8 cellular contexts compared by ENCODE assay signal in genomic region chr7:140003913-140004382, GRCh38. TPM values are rescaled to one million over a fixed set of nuclear protein-coding genes. Genes with fewer than 3 reads are reported as not detected.
DNase-seq lines count a peak whose midpoint lies in the region; ATAC-seq and TF ChIP-seq lines count a peak whose summit lies in the region.

No MANE protein-coding gene starts in this region.

- H3K4me3 ChIP-seq in HEK293 (ENCODE audit: low read depth, low read length) (no peak overlapping the region), SJCRH30 (no peak overlapping the region), dorsolateral prefrontal cortex (no peak overlapping the region)
- H3K4me3 ChIP-seq in naive thymus-derived CD4-positive, alpha-beta T cell (ENCODE audit: low read length) = no peak overlapping the region

- H3K9me3 ChIP-seq in HEK293 (ENCODE audit: control insufficient read depth, insufficient read depth, low read depth, low read length) (no peaks in the 10 kb centered on the region), SJCRH30 (replicated peaks) (no peaks in the 10 kb centered on the region)
- H3K9me3 ChIP-seq in naive thymus-derived CD4-positive, alpha-beta T cell (ENCODE audit: control insufficient read depth in 2 of 3, low read length in 3 of 3) = no peaks in the 10 kb centered on the region

- H3K27ac Mint-ChIP-seq in naive thymus-derived CD4-positive, alpha-beta T cell = peak overlapping the region in 1 of 9 donors; percentile 80

- POLR2A ChIA-PET in HEK293 (lab: Yijun Ruan, JAX) = no interaction called here
- POLR2A ChIA-PET in naive thymus-derived CD4-positive, alpha-beta T cell (lab: Charles Lee) = no interaction called here

- H3K4me3 Mint-ChIP-seq in naive thymus-derived CD4-positive, alpha-beta T cell = no peak overlapping the region

- peaks cover 0 to 6% (median 0%) of the 10 kb centered on the region in 7 donors for H3K4me1 Mint-ChIP-seq in naive thymus-derived CD4-positive, alpha-beta T cell

- no peak overlapping the region for H3K27ac ChIP-seq in HEK293 (ENCODE audit: extremely low read depth, low read depth, low read length)
- H3K27ac ChIP-seq in SJCRH30 = no peak overlapping the region
- peak overlapping the region in 2 of 59 donors; percentile 13 to 21 for H3K27ac ChIP-seq in dorsolateral prefrontal cortex
- H3K27ac ChIP-seq in naive thymus-derived CD4-positive, alpha-beta T cell (ENCODE audit: low read depth, low read length) = no peak overlapping the region

- no peaks in the 10 kb centered on the region for H3K27me3 ChIP-seq in SJCRH30
- H3K27me3 ChIP-seq in dorsolateral prefrontal cortex = no peaks in the 10 kb centered on the region
- H3K27me3 ChIP-seq in naive thymus-derived CD4-positive, alpha-beta T cell (ENCODE audit: control insufficient read depth in 2 of 2, insufficient read depth in 2 of 2, low read length in 2 of 2) = no peaks in the 10 kb centered on the region

- no peaks in the 10 kb centered on the region for H3K27me3 Mint-ChIP-seq in naive thymus-derived CD4-positive, alpha-beta T cell

- no peaks in the 10 kb centered on the region for H3K36me3 Mint-ChIP-seq in naive thymus-derived CD4-positive, alpha-beta T cell

- H3K9me3 Mint-ChIP-seq in naive thymus-derived CD4-positive, alpha-beta T cell = peaks cover 0 to 2% (median 0%) of the 10 kb centered on the region in 11 donors

- DNase-seq in NCI-H146 (lab: John Stamatoyannopoulos, UW) = peak; percentile 18
- no peak for DNase-seq in NCI-H146 treated with DMSO at 0.1 percent for 48 hours (lab: John Stamatoyannopoulos, UW; ENCODE audit: unreplicated experiment)
- DNase-seq in SJCRH30 = peak; percentile 42 to 74
- no peak for DNase-seq in dorsolateral prefrontal cortex
- DNase-seq in naive thymus-derived CD4-positive, alpha-beta T cell = peak in 7 of 9 donors; percentile 17 to 42 (median 33)
- no peak for DNase-seq in activated CD8-positive, alpha-beta memory T cell treated with anti-CD3 and anti-CD28 coated beads, Interleukin-2, amount 50 U/mL, for 4 hours

- ATAC-seq in naive thymus-derived CD4-positive, alpha-beta T cell = peak; percentile 37
- ATAC-seq in GM19397 (IDR thresholded peaks at IDR 0.05; ENCODE audit: unreplicated experiment) = no peak

- H3K36me3 ChIP-seq in HEK293 (ENCODE audit: control insufficient read depth in 2 of 2, insufficient read depth in 1 of 2, low read length in 2 of 2) (no peaks in the 10 kb centered on the region), SJCRH30 (no peaks in the 10 kb centered on the region)
- no peaks in the 10 kb centered on the region for H3K36me3 ChIP-seq in naive thymus-derived CD4-positive, alpha-beta T cell (ENCODE audit: control insufficient read depth in 2 of 3, insufficient read depth in 3 of 3, low read length in 3 of 3)

- intact Hi-C loops in dorsolateral prefrontal cortex (cut with DNase I) = loop anchor here (2.0 to 10.0 kb wide), 7 partner anchors 207 to 507 kb away; partner anchors contain the start of gene HIPK2 (in 1 of the 2)
- intact Hi-C loops in naive thymus-derived CD4-positive, alpha-beta T cell (cut with micrococcal nuclease) = loop anchor here (1.0 to 5.0 kb wide), 5 partner anchors 227 to 572 kb away; partner anchors contain the start of gene HIPK2 (in 1 of the 2)

- 0 out of 2 replicates have a peak, but pooled peaks have one; percentile 17 for TF ChIP-seq CTCF in HEK293 (tag by site-specific recombination; IDR thresholded peaks at IDR 0.05)
- peak in 55 of 56 donors; percentile 8 to 68 (median 42) for TF ChIP-seq CTCF in dorsolateral prefrontal cortex (IDR thresholded peaks at IDR 0.05 in 54 of 56, conservative IDR thresholded peaks at IDR 0.05 in 2 of 56; ENCODE audit: low read depth in 1 of 56, partially characterized antibody in 56 of 56)

- CTCF ChIA-PET in HEK293 (lab: Yijun Ruan, JAX) = interaction anchor here (0.7 to 5.2 kb wide), 9 partner anchors 11 to 386 kb away, joined by 3 to 62 read pairs (median 3); no protein-coding TSS in a partner anchor
- CTCF ChIA-PET in naive thymus-derived CD4-positive, alpha-beta T cell (lab: Charles Lee) = interaction anchor here (1.4 to 6.0 kb wide), 4 partner anchors 357 to 403 kb away, joined by 4 to 35 read pairs (median 20); no protein-coding TSS in a partner anchor

- no peaks in the 10 kb centered on the region for H3K4me1 ChIP-seq in HEK293 (ENCODE audit: control insufficient read depth, insufficient read depth, low read length)
- no peaks in the 10 kb centered on the region for H3K4me1 ChIP-seq in SJCRH30
- no peaks in the 10 kb centered on the region for H3K4me1 ChIP-seq in naive thymus-derived CD4-positive, alpha-beta T cell (ENCODE audit: control insufficient read depth in 2 of 2, insufficient read depth in 2 of 2, low read length in 2 of 2)

TF ChIP-seq in HEK293, 187 proteins besides CTCF, POLR2A, EP300 and RAD21 (continues in another document):
- no peak for TF ChIP-seq ZNF629 (tag by site-specific recombination; IDR thresholded peaks at IDR 0.05)
- TF ChIP-seq ZNF501 (tag by site-specific recombination; IDR thresholded peaks at IDR 0.05) = no peak
- no peak for TF ChIP-seq ZNF274 (IDR thresholded peaks at IDR 0.05; ENCODE audit: low read length)
- TF ChIP-seq ZNF274 (tag by site-specific recombination; IDR thresholded peaks at IDR 0.05; ENCODE audit: borderline replicate concordance) = no peak
- no peak for TF ChIP-seq ZNF776 (tag by site-specific recombination; IDR thresholded peaks at IDR 0.05; ENCODE audit: borderline replicate concordance)
- peak; percentile 80; the same call in 1 of the 2 replicates for TF ChIP-seq ZNF2 (tag by site-specific recombination; IDR thresholded peaks at IDR 0.05)
- TF ChIP-seq INSM2 (tag by site-specific recombination; IDR thresholded peaks at IDR 0.05) = no peak
- TF ChIP-seq ZNF239 (tag by site-specific recombination; IDR thresholded peaks at IDR 0.05) = no peak
- no peak for TF ChIP-seq ZNF792 (tag by site-specific recombination; IDR thresholded peaks at IDR 0.05)
- TF ChIP-seq BCL6B (tag by site-specific recombination; IDR thresholded peaks at IDR 0.05) = no peak
- TF ChIP-seq KLF1 (tag by site-specific recombination; IDR thresholded peaks at IDR 0.05) = no peak
- no peak for TF ChIP-seq EGR2 (tag by site-specific recombination; IDR thresholded peaks at IDR 0.05; ENCODE audit: low read depth)
- 0 out of 2 replicates have a peak, but pooled peaks have one; percentile 36 for TF ChIP-seq PRDM10 (tag by site-specific recombination; IDR thresholded peaks at IDR 0.05)
- no peak for TF ChIP-seq ZBTB17 (tag by site-specific recombination; IDR thresholded peaks at IDR 0.05)

RNA-seq across cellular contexts. Expression of gene PARP12, which starts 58.8 kb away (rescaled TPM):
- total RNA-seq in SJCRH30 (2014; rRNA removed; shearing (Covaris generic)) = not detected in 2 replicates
- total RNA-seq in dorsolateral prefrontal cortex = 10 to 100 TPM in 71 of 120 experiments, 1 to 10 TPM in 49; 4.2 to 27.1 (median 10.4) TPM
- 100 to 1,000 TPM in 2 of 5 experiments, 10 to 100 TPM in 3; 66.2 to 145 (median 94.5) TPM for total RNA-seq in naive thymus-derived CD4-positive, alpha-beta T cell
- 10 to 100 TPM; 26.2 to 28.8 TPM for polyA plus RNA-seq in naive thymus-derived CD4-positive, alpha-beta T cell

Comparison
In these comparisons a context has a peak if more than half of its experiments do, and no peak if none do; other contexts are left out.
1. DNase-seq: peak in NCI-H146 (single experiment), SJCRH30 (2 of 2) and naive thymus-derived CD4-positive, alpha-beta T cell (7 of 9); none in NCI-H146 treated with DMSO at 0.1 percent for 48 hours (single experiment), dorsolateral prefrontal cortex (0 of 10) and activated CD8-positive, alpha-beta memory T cell treated with anti-CD3 and anti-CD28 coated beads, Interleukin-2, amount 50 U/mL, for 4 hours (single experiment).